10 cellular contexts compared by ENCODE assay signal in the genomic region with DNA sequence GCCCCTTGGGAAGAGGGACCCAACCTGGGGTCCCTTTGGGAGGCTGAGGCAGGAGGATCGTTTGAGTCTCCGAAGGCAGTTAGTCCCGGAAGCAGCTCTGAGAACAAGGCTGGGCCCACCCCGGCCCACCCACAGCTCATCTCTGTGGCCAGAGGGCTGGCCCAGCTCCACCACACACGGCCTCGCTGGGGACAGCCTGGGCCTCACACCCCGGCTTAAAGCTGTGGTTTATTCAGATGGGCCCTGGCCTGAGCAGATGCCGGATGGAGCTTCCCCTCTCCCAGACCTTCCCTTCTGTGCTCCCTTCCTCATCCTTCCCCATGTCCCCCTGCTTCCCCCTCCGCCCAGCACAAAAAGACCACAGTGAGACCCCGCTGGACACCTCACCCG. TPM values are rescaled to one million over a fixed set of nuclear protein-coding genes. Genes with fewer than 3 reads are reported as not detected.
"Had no signal": no experiment of that assay in that cellular context is flagged by ENCODE, and none has a peak within 500 bp of the region (broad histone marks: within the 10 kb centered on the region; RNA-seq: fewer than 3 reads in every experiment).

No MANE protein-coding gene starts in this region.

- H3K36me3 ChIP-seq: cardiac muscle cell, gastroesophageal sphincter, sigmoid colon, spleen, thoracic aorta, vagina had no signal

- H3K4me3 ChIP-seq: body of pancreas, cardiac muscle cell, gastroesophageal sphincter, sigmoid colon, spleen, thoracic aorta, vagina had no signal

- H3K4me1 ChIP-seq: body of pancreas, gastroesophageal sphincter, vagina had no signal

- DNase-seq: activated gamma-delta T cell had no signal

- H3K9me3 ChIP-seq: body of pancreas, sigmoid colon, spleen, thoracic aorta, vagina had no signal

- H3K27ac ChIP-seq: body of pancreas, cardiac muscle cell, epithelial cell of prostate, gastroesophageal sphincter, sigmoid colon, spleen, thoracic aorta, vagina had no signal

- H3K27me3 ChIP-seq: body of pancreas, cardiac muscle cell, sigmoid colon, vagina had no signal

RNA-seq across cellular contexts. Expression of a gene that starts 54.4 kb away (rescaled TPM):
- polyA plus RNA-seq: neural cell had no signal
